ENCODE assay signal across 1 cellular context in genomic region chr14:95533391-95533821, GRCh38.
TF ChIP-seq lines count a peak whose summit lies in the region.

No MANE protein-coding gene starts in this region.

TF ChIP-seq in GM12878, 131 proteins besides CTCF, POLR2A, EP300 and RAD21 (continued from another document):
- TF ChIP-seq ZBTB11 (CRISPR knock-in tag; IDR thresholded peaks at IDR 0.05) (no peak), SREBF1 (IDR thresholded peaks at IDR 0.05; ENCODE audit: low read length) (no peak), FOXK2 (IDR thresholded peaks at IDR 0.05) (no peak), NR2F1 (conservative IDR thresholded peaks at IDR 0.05) (no peak), PAX8 (IDR thresholded peaks at IDR 0.05) (no peak), IRF4 (IDR thresholded peaks at IDR 0.05; ENCODE audit: low read depth, low read length) (no peak), NFXL1 (IDR thresholded peaks at IDR 0.05; ENCODE audit: borderline replicate concordance) (no peak), RELA (IDR thresholded peaks at IDR 0.05; ENCODE audit: borderline replicate concordance, partially characterized antibody) (no peak), MXI1 (IDR thresholded peaks at IDR 0.05; ENCODE audit: low read depth, low read length) (0 out of 2 replicates have a peak, but pooled peaks have one; percentile 24), IRF5 (IDR thresholded peaks at IDR 0.05; ENCODE audit: borderline replicate concordance) (no peak), WRNIP1 (IDR thresholded peaks at IDR 0.05; ENCODE audit: borderline replicate concordance, low read depth, low read length) (no peak), EGR1 (IDR thresholded peaks at IDR 0.05; ENCODE audit: borderline replicate concordance in 1 of 2, low read depth in 2 of 2, low read length in 2 of 2) (no peak), MYB (IDR thresholded peaks at IDR 0.05; ENCODE audit: borderline replicate concordance, low read depth, low read length) (no peak), USF2 (IDR thresholded peaks at IDR 0.05; ENCODE audit: borderline replicate concordance, low read depth, low read length) (no peak), SMAD5 (IDR thresholded peaks at IDR 0.05; ENCODE audit: low read depth) (0 out of 2 replicates have a peak, but pooled peaks have one; percentile 15), E4F1 (IDR thresholded peaks at IDR 0.05; ENCODE audit: borderline replicate concordance, partially characterized antibody) (no peak), ASH2L (IDR thresholded peaks at IDR 0.05; ENCODE audit: borderline replicate concordance, low read depth) (no peak), MLLT1 (IDR thresholded peaks at IDR 0.05) (no peak), EZH2 (IDR thresholded peaks at IDR 0.05; ENCODE audit: borderline replicate concordance, control insufficient read depth, low read depth, low read length) (no peak), BMI1 (IDR thresholded peaks at IDR 0.05; ENCODE audit: borderline replicate concordance) (peak; percentile 33; the same call in 1 of the 2 replicates), MTA3 (IDR thresholded peaks at IDR 0.05; ENCODE audit: borderline replicate concordance, low read length) (0 out of 2 replicates have a peak, but pooled peaks have one; percentile 39), PAX5 (IDR thresholded peaks at IDR 0.05; ENCODE audit: borderline replicate concordance, low read depth, low read length) (no peak), RBBP5 (conservative IDR thresholded peaks at IDR 0.05) (no peak), ZNF217 (IDR thresholded peaks at IDR 0.05) (no peak), HDGF (IDR thresholded peaks at IDR 0.05) (no peak)
